ENCODE assay signal across 13 cellular contexts in the genomic region with DNA sequence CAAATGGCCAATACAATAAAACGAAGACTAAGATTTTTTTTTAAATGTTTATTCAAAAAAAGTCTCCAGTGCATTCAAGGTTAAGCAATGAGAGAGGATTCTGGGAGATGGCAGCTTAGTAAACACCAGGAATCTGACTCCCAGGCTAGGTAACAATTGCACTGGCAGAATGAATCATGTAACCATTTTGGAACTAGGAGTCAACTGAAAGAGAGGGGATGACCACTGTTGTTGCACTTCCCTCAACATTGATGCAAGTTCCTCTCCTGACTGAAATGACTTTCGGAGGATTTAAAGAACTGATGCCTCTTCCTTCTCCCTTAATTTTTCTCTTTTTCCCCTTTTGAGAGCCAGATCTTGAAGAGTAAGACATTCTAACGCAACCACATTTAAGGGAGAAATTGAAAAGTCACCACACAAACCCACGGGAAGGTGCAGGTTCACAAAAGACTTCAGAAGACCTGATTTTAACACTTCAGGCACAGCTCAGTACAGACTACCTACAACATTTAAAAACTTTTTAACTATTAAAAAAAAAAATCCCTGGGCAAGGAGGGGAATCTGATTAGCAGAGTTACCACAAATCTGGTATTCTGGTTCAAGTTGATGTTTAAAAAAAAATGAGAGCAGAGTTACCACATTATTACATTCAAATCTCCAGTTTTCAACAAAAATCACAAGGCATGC. TPM values are rescaled to one million over a fixed set of nuclear protein-coding genes. Genes with fewer than 3 reads are reported as not detected.
DNase-seq lines count a peak whose midpoint lies in the region; ATAC-seq and TF ChIP-seq lines count a peak whose summit lies in the region.
"Had no signal": no experiment of that assay in that cellular context is flagged by ENCODE, and none has a peak within 500 bp of the region (broad histone marks: within the 10 kb centered on the region; RNA-seq: fewer than 3 reads in every experiment).

No MANE protein-coding gene starts in this region.

- CTCF ChIA-PET in A673 (lab: Charles Lee) = interaction anchor here (0.7 kb wide), 1 partner anchor 9 kb away, joined by 3 read pairs; no protein-coding TSS in a partner anchor

- ATAC-seq in right lobe of liver (peak; percentile 38 to 67 (median 56)), GM18873 (IDR thresholded peaks at IDR 0.05; ENCODE audit: low FRiP score, unreplicated experiment) (no peak), HG03521 (IDR thresholded peaks at IDR 0.05; ENCODE audit: unreplicated experiment) (no peak)
- ATAC-seq: activated CD4-positive, CD25-positive, alpha-beta regulatory T cell treated with anti-CD3 and anti-CD28 coated beads, Interleukin-2, amount 50 U/mL, for 24 hours; stimulated activated naive CD8-positive, alpha-beta T cell treated with anti-CD3 and anti-CD28 coated beads, Interleukin-15, Interleukin-2, amounts not matched to agents 100 U/mL and 50 U/mL, for 24 hours had no signal

- 92% methylated on average over 4 of the region's 4 CpGs for WGBS in HUES64
- WGBS in right lobe of liver (ENCODE audit: insufficient coverage, low coverage, low lambda C conversion rate, missing lambda C conversion rate) = 57% methylated on average over 3 of the region's 4 CpGs

- no peak for TF ChIP-seq CTCF in right lobe of liver (IDR thresholded peaks at IDR 0.05)
- TF ChIP-seq CTCF in A673 (conservative IDR thresholded peaks at IDR 0.05; ENCODE audit: low read depth, low read length) = no peak

- peak overlapping the region; percentile 36; the same call in 1 of the 2 replicates for H3K27ac ChIP-seq in HUES64 (ENCODE audit: low read depth, low read length)
- no peak overlapping the region for H3K27ac ChIP-seq in right lobe of liver
- H3K27ac ChIP-seq in A673 (ENCODE audit: low read depth, low read length, poor library complexity, severe bottlenecking) = no peak overlapping the region
- H3K27ac ChIP-seq: hepatocyte had no signal

- no peaks in the 10 kb centered on the region for H3K9me3 ChIP-seq in HUES64 (ENCODE audit: insufficient read depth, low read depth, low read length)
- no peaks in the 10 kb centered on the region for H3K9me3 ChIP-seq in right lobe of liver
- H3K9me3 ChIP-seq in A673 (ENCODE audit: low read depth, low read length, poor library complexity, severe bottlenecking) = no peaks in the 10 kb centered on the region

- no peak overlapping the region; the same call in 1 of the 2 replicates for H3K9ac ChIP-seq in HUES64 (ENCODE audit: low read depth, low read length)

- no peak for TF ChIP-seq POLR2A in right lobe of liver (IDR thresholded peaks at IDR 0.05)

- peaks cover 6% of the 10 kb centered on the region for H3K4me1 ChIP-seq in HUES64 (ENCODE audit: insufficient read depth, low read length)
- H3K4me1 ChIP-seq in right lobe of liver = peaks cover 0 to 13% (median 4%) of the 10 kb centered on the region in 4 donors
- no peaks in the 10 kb centered on the region for H3K4me1 ChIP-seq in A673 (ENCODE audit: insufficient read depth, low read length, poor library complexity, severe bottlenecking)

- intact Hi-C loops in right lobe of liver (cut with DNase I) (no loop called here), A673 (cut with micrococcal nuclease; ENCODE audit: unreplicated experiment) (no loop called here)

- H3K36me3 ChIP-seq in HUES64 (ENCODE audit: insufficient read depth, low read length) (no peaks in the 10 kb centered on the region), right lobe of liver (peaks cover 0 to 4% (median 0%) of the 10 kb centered on the region in 4 donors), A673 (ENCODE audit: insufficient read depth, low read length, poor library complexity, severe bottlenecking) (peaks cover 5% of the 10 kb centered on the region)

- H3K27me3 ChIP-seq in HUES64 (ENCODE audit: insufficient read depth, low read length) = no peaks in the 10 kb centered on the region
- H3K27me3 ChIP-seq in right lobe of liver = no peaks in the 10 kb centered on the region
- H3K27me3 ChIP-seq in A673 (replicated peaks; ENCODE audit: insufficient read depth, low read depth, low read length, poor library complexity) = no peaks in the 10 kb centered on the region
- H3K27me3 ChIP-seq: hepatocyte had no signal

- BruUV-seq in A673 (replicated peaks; lab: Mats Ljungman, UMichigan) = no TSS peak

- peak; percentile 20 to 34 for DNase-seq in AML-193 (lab: John Stamatoyannopoulos, UW)
- DNase-seq in amniotic epithelial cell (ENCODE audit: low read depth) = peak; percentile 79
- DNase-seq in right lobe of liver = no peak
- DNase-seq in A673 (ENCODE audit: low spot score) = no peak
- no peak for DNase-seq in mucosa of gallbladder (ENCODE audit: low spot score)
- DNase-seq: activated gamma-delta T cell; NCI-H2081; stimulated activated naive CD8-positive, alpha-beta T cell treated with anti-CD3 and anti-CD28 coated beads, Interleukin-15, Interleukin-2, amounts not matched to agents 100 U/mL and 50 U/mL, for 24 hours had no signal

- H3K4me3 ChIP-seq in HUES64 (ENCODE audit: low read length) (no peak overlapping the region), right lobe of liver (no peak overlapping the region), A673 (ENCODE audit: low read depth, low read length, poor library complexity, severe bottlenecking) (no peak overlapping the region)
- H3K4me3 ChIP-seq: hepatocyte had no signal

- POLR2A ChIA-PET in A673 (lab: Charles Lee; ENCODE audit: low non-redundant PET) = no interaction called here

RNA-seq across cellular contexts. Expression of a gene that starts 56.8 kb away (rescaled TPM):
- 7.5 TPM for polyA plus RNA-seq in HUES64 (2013, experiment 1 of 2)
- polyA plus RNA-seq in HUES64 (2013, experiment 2 of 2) = 10.5 TPM
- 10 to 100 TPM; 10.8 to 25.9 (median 17.8) TPM for total RNA-seq in right lobe of liver
- 40.0 and 44.7 TPM in 2 replicates for total RNA-seq in A673 (2021)
- 56.4 TPM for total RNA-seq in mucosa of gallbladder

Comparison
In these comparisons a context has a peak if more than half of its experiments do, and no peak if none do; other contexts are left out.
1. DNase-seq: peak in AML-193 (2 of 2) and amniotic epithelial cell (single experiment); none in right lobe of liver (0 of 3), A673 (single experiment) and mucosa of gallbladder (single experiment).
2. ATAC-seq: peak in right lobe of liver (4 of 4); none in GM18873 (single experiment) and HG03521 (single experiment).